Comparison of ENCODE assay signal across 8 cellular contexts in the genomic region with DNA sequence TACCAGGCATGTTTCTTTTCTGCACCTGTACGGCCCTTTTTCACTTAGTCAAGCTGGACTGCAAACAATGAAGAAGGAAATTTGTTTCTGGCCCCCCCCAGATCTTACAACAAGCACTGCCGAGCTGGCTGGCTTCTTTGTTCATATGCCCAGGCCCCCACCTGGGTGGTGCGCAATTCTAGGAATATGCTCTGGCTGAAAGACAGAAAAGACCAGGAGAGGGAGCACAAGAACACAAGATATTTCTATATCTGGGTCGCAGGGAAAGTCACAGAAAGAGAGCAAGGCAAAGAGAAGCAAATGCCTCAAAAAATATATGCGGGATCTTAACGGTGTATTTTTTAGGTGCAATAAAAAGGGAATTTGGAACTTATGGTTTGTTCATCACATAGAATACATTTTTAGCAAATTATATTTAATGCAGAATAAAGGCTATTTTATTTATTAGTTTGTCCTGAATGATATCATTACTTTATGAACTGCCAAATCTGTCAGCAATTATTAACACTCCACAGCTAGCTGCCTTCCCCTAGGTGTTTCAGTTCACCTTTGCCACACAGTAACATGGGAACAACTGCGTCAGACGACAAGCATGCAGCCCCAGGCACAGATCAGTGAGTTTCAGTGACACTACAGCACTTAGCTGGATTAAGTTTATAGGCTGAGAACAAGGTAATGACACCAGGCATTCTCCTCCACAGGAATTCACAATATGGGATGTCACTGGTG.
A peak's percentile ranks its signal among the peaks of the same experiment; 100 is the strongest.
DNase-seq lines count a peak whose midpoint lies in the region; ATAC-seq and TF ChIP-seq lines count a peak whose summit lies in the region.

No MANE protein-coding gene starts in this region.

- TF ChIP-seq RAD21 in liver (IDR thresholded peaks at IDR 0.05) = peak; percentile 73 to 83

- no peak overlapping the region for H3K4me2 ChIP-seq in OCI-LY3 (ENCODE audit: low read length)

- DNase-seq in COLO668 (lab: John Stamatoyannopoulos, UW; ENCODE audit: unreplicated experiment) (peak; percentile 5), HuH-7.5 (ENCODE audit: low spot score) (peak; percentile 41), choroid plexus epithelial cell (ENCODE audit: low read depth) (peak; percentile 80)

- ATAC-seq in HG03378 (IDR thresholded peaks at IDR 0.05; ENCODE audit: unreplicated experiment) (no peak), HG03025 (IDR thresholded peaks at IDR 0.05; ENCODE audit: low FRiP score, unreplicated experiment) (no peak), GM21786 (IDR thresholded peaks at IDR 0.05; ENCODE audit: unreplicated experiment) (no peak)

- H3K4me1 ChIP-seq in OCI-LY3 (ENCODE audit: low read length) (no peaks in the 10 kb centered on the region; the same call in 1 of the 2 replicates), liver (ENCODE audit: control insufficient read depth in 4 of 4, insufficient read depth in 4 of 4, low read length in 3 of 4) (peaks cover 0 to 3% (median 0%) of the 10 kb centered on the region in 4 donors)

- 56% methylated on average over 8 of the region's 8 CpGs for WGBS in liver

- H2AFZ ChIP-seq in OCI-LY3 (ENCODE audit: low read depth, low read length) = no peak overlapping the region

- no peaks in the 10 kb centered on the region for H4K20me1 ChIP-seq in OCI-LY3 (ENCODE audit: insufficient read depth, low read length)

- no peaks in the 10 kb centered on the region for H3K36me3 ChIP-seq in OCI-LY3 (replicated peaks; ENCODE audit: low read depth, low read length)
- H3K36me3 ChIP-seq in liver (ENCODE audit: control insufficient read depth in 4 of 4, insufficient read depth in 3 of 4, low read depth in 1 of 4, low read length in 3 of 4) = no peaks in the 10 kb centered on the region

- TF ChIP-seq CTCF in OCI-LY3 (IDR thresholded peaks at IDR 0.05; ENCODE audit: low read depth, low read length) (peak; percentile 55), choroid plexus epithelial cell (conservative IDR thresholded peaks at IDR 0.05; ENCODE audit: low read depth, low read length) (peak; percentile 76), liver (IDR thresholded peaks at IDR 0.05; ENCODE audit: low read depth, low read length, missing input control) (peak; percentile 38)

- H3K27ac ChIP-seq in OCI-LY3 (ENCODE audit: low read length) (no peak overlapping the region), liver (ENCODE audit: low read depth in 1 of 2, low read length in 2 of 2) (no peak overlapping the region)

- no peaks in the 10 kb centered on the region for H3K9me3 ChIP-seq in OCI-LY3 (ENCODE audit: insufficient read depth, low read length)
- H3K9me3 ChIP-seq in liver (ENCODE audit: control insufficient read depth in 4 of 4, low read length in 3 of 4) = no peaks in the 10 kb centered on the region

- H3K9ac ChIP-seq in OCI-LY3 (ENCODE audit: low read length) = no peak overlapping the region
- H3K9ac ChIP-seq in liver (ENCODE audit: low read depth in 1 of 2, low read length in 2 of 2) = no peak overlapping the region

- H3K27me3 ChIP-seq in OCI-LY3 (ENCODE audit: low read depth, low read length) = peaks cover 59% of the 10 kb centered on the region
- no peaks in the 10 kb centered on the region for H3K27me3 ChIP-seq in liver (ENCODE audit: control insufficient read depth in 4 of 4, insufficient read depth in 4 of 4, low read length in 3 of 4)

- H3K79me2 ChIP-seq in OCI-LY3 (ENCODE audit: low read length) = no peaks in the 10 kb centered on the region

- H3K4me3 ChIP-seq in OCI-LY3 (ENCODE audit: low read length) (no peak overlapping the region), choroid plexus epithelial cell (ENCODE audit: low read depth, low read length) (no peak overlapping the region), liver (ENCODE audit: low read depth in 1 of 3, low read length in 3 of 3) (no peak overlapping the region)

TF ChIP-seq in liver, 16 proteins besides CTCF, POLR2A, EP300 and RAD21:
- no peak for TF ChIP-seq NR2F2 (IDR thresholded peaks at IDR 0.05)
- no peak for TF ChIP-seq EGR1 (IDR thresholded peaks at IDR 0.05; ENCODE audit: low read depth in 2 of 2)
- TF ChIP-seq, protein P1, sequence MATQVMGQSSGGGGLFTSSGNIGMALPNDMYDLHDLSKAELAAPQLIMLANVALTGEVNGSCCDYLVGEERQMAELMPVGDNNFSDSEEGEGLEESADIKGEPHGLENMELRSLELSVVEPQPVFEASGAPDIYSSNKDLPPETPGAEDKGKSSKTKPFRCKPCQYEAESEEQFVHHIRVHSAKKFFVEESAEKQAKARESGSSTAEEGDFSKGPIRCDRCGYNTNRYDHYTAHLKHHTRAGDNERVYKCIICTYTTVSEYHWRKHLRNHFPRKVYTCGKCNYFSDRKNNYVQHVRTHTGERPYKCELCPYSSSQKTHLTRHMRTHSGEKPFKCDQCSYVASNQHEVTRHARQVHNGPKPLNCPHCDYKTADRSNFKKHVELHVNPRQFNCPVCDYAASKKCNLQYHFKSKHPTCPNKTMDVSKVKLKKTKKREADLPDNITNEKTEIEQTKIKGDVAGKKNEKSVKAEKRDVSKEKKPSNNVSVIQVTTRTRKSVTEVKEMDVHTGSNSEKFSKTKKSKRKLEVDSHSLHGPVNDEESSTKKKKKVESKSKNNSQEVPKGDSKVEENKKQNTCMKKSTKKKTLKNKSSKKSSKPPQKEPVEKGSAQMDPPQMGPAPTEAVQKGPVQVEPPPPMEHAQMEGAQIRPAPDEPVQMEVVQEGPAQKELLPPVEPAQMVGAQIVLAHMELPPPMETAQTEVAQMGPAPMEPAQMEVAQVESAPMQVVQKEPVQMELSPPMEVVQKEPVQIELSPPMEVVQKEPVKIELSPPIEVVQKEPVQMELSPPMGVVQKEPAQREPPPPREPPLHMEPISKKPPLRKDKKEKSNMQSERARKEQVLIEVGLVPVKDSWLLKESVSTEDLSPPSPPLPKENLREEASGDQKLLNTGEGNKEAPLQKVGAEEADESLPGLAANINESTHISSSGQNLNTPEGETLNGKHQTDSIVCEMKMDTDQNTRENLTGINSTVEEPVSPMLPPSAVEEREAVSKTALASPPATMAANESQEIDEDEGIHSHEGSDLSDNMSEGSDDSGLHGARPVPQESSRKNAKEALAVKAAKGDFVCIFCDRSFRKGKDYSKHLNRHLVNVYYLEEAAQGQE (IDR thresholded peaks at IDR 0.05) = no peak
- TF ChIP-seq, protein P2, sequence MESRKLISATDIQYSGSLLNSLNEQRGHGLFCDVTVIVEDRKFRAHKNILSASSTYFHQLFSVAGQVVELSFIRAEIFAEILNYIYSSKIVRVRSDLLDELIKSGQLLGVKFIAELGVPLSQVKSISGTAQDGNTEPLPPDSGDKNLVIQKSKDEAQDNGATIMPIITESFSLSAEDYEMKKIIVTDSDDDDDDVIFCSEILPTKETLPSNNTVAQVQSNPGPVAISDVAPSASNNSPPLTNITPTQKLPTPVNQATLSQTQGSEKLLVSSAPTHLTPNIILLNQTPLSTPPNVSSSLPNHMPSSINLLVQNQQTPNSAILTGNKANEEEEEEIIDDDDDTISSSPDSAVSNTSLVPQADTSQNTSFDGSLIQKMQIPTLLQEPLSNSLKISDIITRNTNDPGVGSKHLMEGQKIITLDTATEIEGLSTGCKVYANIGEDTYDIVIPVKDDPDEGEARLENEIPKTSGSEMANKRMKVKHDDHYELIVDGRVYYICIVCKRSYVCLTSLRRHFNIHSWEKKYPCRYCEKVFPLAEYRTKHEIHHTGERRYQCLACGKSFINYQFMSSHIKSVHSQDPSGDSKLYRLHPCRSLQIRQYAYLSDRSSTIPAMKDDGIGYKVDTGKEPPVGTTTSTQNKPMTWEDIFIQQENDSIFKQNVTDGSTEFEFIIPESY (IDR thresholded peaks at IDR 0.05) = no peak
- TF ChIP-seq FOXA1 (IDR thresholded peaks at IDR 0.05) = no peak
- no peak for TF ChIP-seq HNF4A (conservative IDR thresholded peaks at IDR 0.05)
- no peak for TF ChIP-seq TAF1 (conservative IDR thresholded peaks at IDR 0.05)
- TF ChIP-seq SP1 (IDR thresholded peaks at IDR 0.05) = no peak
- no peak for TF ChIP-seq JUND (IDR thresholded peaks at IDR 0.05)
- no peak for TF ChIP-seq HNF4G (IDR thresholded peaks at IDR 0.05)
- TF ChIP-seq, protein P3, sequence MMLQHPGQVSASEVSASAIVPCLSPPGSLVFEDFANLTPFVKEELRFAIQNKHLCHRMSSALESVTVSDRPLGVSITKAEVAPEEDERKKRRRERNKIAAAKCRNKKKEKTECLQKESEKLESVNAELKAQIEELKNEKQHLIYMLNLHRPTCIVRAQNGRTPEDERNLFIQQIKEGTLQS (IDR thresholded peaks at IDR 0.05) = no peak
- TF ChIP-seq, protein P4, sequence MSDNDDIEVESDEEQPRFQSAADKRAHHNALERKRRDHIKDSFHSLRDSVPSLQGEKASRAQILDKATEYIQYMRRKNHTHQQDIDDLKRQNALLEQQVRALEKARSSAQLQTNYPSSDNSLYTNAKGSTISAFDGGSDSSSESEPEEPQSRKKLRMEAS (IDR thresholded peaks at IDR 0.05) = no peak
- no peak for TF ChIP-seq GABPA (IDR thresholded peaks at IDR 0.05 in 1 of 2, conservative IDR thresholded peaks at IDR 0.05 in 1 of 2)
- no peak for TF ChIP-seq RXRA (IDR thresholded peaks at IDR 0.05)
- TF ChIP-seq YY1 (IDR thresholded peaks at IDR 0.05) = no peak
- TF ChIP-seq FOXA2 (IDR thresholded peaks at IDR 0.05) = no peak

Comparison
In these comparisons a context has a peak if more than half of its experiments do, and no peak if none do; other contexts are left out.
1. DNase-seq: peak in every context shown above with its lines; median percentile 80 in choroid plexus epithelial cell; 41 in HuH-7.5; 5 in COLO668.